ENCODE assay signal across 2 cellular contexts in genomic region chr11:66676279-66676919, GRCh38.
TF ChIP-seq lines count a peak whose summit lies in the region.

No MANE protein-coding gene starts in this region.

TF ChIP-seq in HCT116, 20 proteins besides CTCF, POLR2A, EP300 and RAD21:
- no peak for TF ChIP-seq EZH2 (IDR thresholded peaks at IDR 0.05)
- TF ChIP-seq TCF7L2 (IDR thresholded peaks at IDR 0.05; ENCODE audit: borderline replicate concordance, extremely low read depth, insufficient read depth, insufficient read length): no peak
- TF ChIP-seq SP1 (IDR thresholded peaks at IDR 0.05; ENCODE audit: low read depth): no peak

TF ChIP-seq in endothelial cell of umbilical vein, 7 proteins besides CTCF, POLR2A, EP300 and RAD21:
- no peak for TF ChIP-seq MYC (IDR thresholded peaks at IDR 0.05; ENCODE audit: low read depth, low read length)
- TF ChIP-seq GATA2 (IDR thresholded peaks at IDR 0.05; ENCODE audit: insufficient read depth, insufficient read length, low read depth, low read length): no peak
- no peak for TF ChIP-seq EZH2 (IDR thresholded peaks at IDR 0.05; ENCODE audit: borderline replicate concordance, low read depth, low read length, severe bottlenecking)
- TF ChIP-seq POLR2AphosphoS5 (IDR thresholded peaks at IDR 0.05; ENCODE audit: insufficient read depth, low read depth, low read length): no peak
- no peak for TF ChIP-seq JUN (IDR thresholded peaks at IDR 0.05; ENCODE audit: borderline replicate concordance, insufficient read depth, insufficient read length, low read depth)
- TF ChIP-seq, protein P1, sequence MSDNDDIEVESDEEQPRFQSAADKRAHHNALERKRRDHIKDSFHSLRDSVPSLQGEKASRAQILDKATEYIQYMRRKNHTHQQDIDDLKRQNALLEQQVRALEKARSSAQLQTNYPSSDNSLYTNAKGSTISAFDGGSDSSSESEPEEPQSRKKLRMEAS (IDR thresholded peaks at IDR 0.05; ENCODE audit: insufficient read depth, insufficient read length): no peak
- TF ChIP-seq FOS (IDR thresholded peaks at IDR 0.05; ENCODE audit: borderline replicate concordance, insufficient read depth, low read length): no peak
TF ChIP-seq in endothelial cell of umbilical vein: peak in this region for 0.
